ENCODE assay signal across 8 cellular contexts in the genomic region with DNA sequence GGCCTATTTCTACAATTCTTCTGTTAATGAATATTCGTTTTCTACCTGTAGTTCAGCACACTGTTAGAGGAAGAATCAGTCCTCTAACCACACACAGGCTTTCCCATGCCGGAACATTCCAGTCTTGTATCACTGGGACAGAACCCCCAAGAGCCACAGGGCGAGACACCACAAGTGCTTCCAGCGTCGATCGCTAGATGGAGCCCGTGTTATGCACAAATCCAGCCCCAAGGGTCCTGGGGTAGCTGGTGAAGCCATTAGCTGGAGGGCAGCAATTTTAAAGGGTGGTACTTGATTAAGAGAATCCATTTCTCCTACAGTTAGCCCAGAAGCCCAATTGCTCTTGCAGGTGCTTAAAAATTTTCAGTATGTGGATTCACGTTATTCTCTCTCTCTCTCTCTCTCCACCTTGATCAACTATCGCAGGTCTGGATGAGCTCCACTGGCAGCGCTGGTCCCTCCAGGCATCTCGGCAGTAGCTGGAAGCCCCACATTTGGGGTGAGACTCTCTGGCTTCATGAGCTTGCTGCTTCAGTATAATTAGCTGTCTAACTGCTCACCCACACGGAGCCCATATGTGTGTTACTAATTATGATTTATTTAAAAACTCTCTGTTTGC.
DNase-seq lines count a peak whose midpoint lies in the region; ATAC-seq and TF ChIP-seq lines count a peak whose summit lies in the region.

No MANE protein-coding gene starts in this region.

- DNase-seq in AG09319 (ENCODE audit: extremely low read depth, low read depth): peak; percentile 31
- peak; percentile 38 for DNase-seq in NCI-H345 treated with DMSO at 0.1 percent for 48 hours (lab: John Stamatoyannopoulos, UW; ENCODE audit: unreplicated experiment)
- DNase-seq in astrocyte of the spinal cord (ENCODE audit: low read depth, low spot score): peak; percentile 56
- DNase-seq in iPS-NIHi11 (ENCODE audit: low spot score): peak; percentile 90
- peak; percentile 46 for DNase-seq in stimulated activated naive CD8-positive, alpha-beta T cell treated with anti-CD3 and anti-CD28 coated beads, Interleukin-15, Interleukin-2, amounts not matched to agents 100 U/mL and 50 U/mL, for 24 hours
- no peak for DNase-seq in activated CD4-positive, CD25-positive, alpha-beta regulatory T cell treated with anti-CD3 and anti-CD28 coated beads, Interleukin-2, amount 50 U/mL, for 72 hours

- no peak overlapping the region for H3K4me3 ChIP-seq in astrocyte of the spinal cord (ENCODE audit: low read depth, low read length)

- in situ Hi-C loops in astrocyte of the spinal cord (cut with HindIII; ENCODE audit: low sequenced_read_pairs): no loop called here

- peak; percentile 98 for TF ChIP-seq CTCF in AG09319 (IDR thresholded peaks at IDR 0.05; ENCODE audit: low read depth, low read length)
- peak; percentile 91 for TF ChIP-seq CTCF in GM12872 (IDR thresholded peaks at IDR 0.05; ENCODE audit: insufficient read depth, low read depth, low read length)
- peak; percentile 92 for TF ChIP-seq CTCF in astrocyte of the spinal cord (IDR thresholded peaks at IDR 0.05; ENCODE audit: low read depth, low read length)

- peak; percentile 78 for ATAC-seq in HG02852 (IDR thresholded peaks at IDR 0.05; ENCODE audit: unreplicated experiment)
- no peak for ATAC-seq in stimulated activated naive CD8-positive, alpha-beta T cell treated with anti-CD3 and anti-CD28 coated beads, Interleukin-15, Interleukin-2, amounts not matched to agents 100 U/mL and 50 U/mL, for 24 hours
